16 cellular contexts compared by ENCODE assay signal in genomic region chr1:80427886-80428285, GRCh38.
DNase-seq lines count a peak whose midpoint lies in the region; ATAC-seq lines count a peak whose summit lies in the region.
"Had no signal": no experiment of that assay in that cellular context is flagged by ENCODE, and none has a peak within 500 bp of the region (broad histone marks: within the 10 kb centered on the region; RNA-seq: fewer than 3 reads in every experiment).

No MANE protein-coding gene starts in this region.

- no peak for ATAC-seq in activated CD4-positive, alpha-beta T cell treated with anti-CD3 and anti-CD28 coated beads for 36 hours
- ATAC-seq in activated naive CD8-positive, alpha-beta T cell treated with anti-CD3 and anti-CD28 coated beads, Interleukin-2, amount 50 U/mL, for 24 hours: no peak
- ATAC-seq: GM12878, HepG2, Right ventricle myocardium inferior had no signal

- intact Hi-C loops in activated CD4-positive, alpha-beta T cell treated with anti-CD3 and anti-CD28 coated beads for 36 hours (cut with DNase I, micrococcal nuclease): no loop called here

- CTCF ChIA-PET in activated CD4-positive, alpha-beta T cell treated with anti-CD3 and anti-CD28 coated beads for 36 hours (lab: Charles Lee): no interaction called here

- no peaks in the 10 kb centered on the region for H3K9me3 ChIP-seq in adipocyte (ENCODE audit: control insufficient read depth, low read length)

- no peak overlapping the region for H3K4me3 ChIP-seq in adipocyte (ENCODE audit: low read length)
- no peak overlapping the region for H3K4me3 ChIP-seq in skeletal muscle cell (ENCODE audit: low read depth, low read length)
- H3K4me3 ChIP-seq: GM12878 had no signal

- H3K36me3 ChIP-seq in adipocyte (ENCODE audit: control insufficient read depth, insufficient read depth, low read length, severe bottlenecking): no peaks in the 10 kb centered on the region

- POLR2A ChIA-PET in activated CD4-positive, alpha-beta T cell treated with anti-CD3 and anti-CD28 coated beads for 36 hours (lab: Charles Lee): no interaction called here

- no peaks in the 10 kb centered on the region for H3K4me1 ChIP-seq in adipocyte (ENCODE audit: control insufficient read depth, insufficient read depth, low read length)

- H3K36me3 Mint-ChIP-seq in activated CD4-positive, alpha-beta T cell treated with anti-CD3 and anti-CD28 coated beads for 36 hours (ENCODE audit: low read depth): no peaks in the 10 kb centered on the region
- H3K36me3 Mint-ChIP-seq in activated naive CD8-positive, alpha-beta T cell treated with anti-CD3 and anti-CD28 coated beads, Interleukin-2, amount 50 U/mL, for 24 hours (ENCODE audit: low read depth): no peaks in the 10 kb centered on the region

- H3K4me3 Mint-ChIP-seq in activated CD4-positive, alpha-beta T cell treated with anti-CD3 and anti-CD28 coated beads for 36 hours: no peak overlapping the region
- H3K4me3 Mint-ChIP-seq in activated naive CD8-positive, alpha-beta T cell treated with anti-CD3 and anti-CD28 coated beads, Interleukin-2, amount 50 U/mL, for 24 hours: no peak overlapping the region

- no peaks in the 10 kb centered on the region for H3K27me3 ChIP-seq in adipocyte (replicated peaks; ENCODE audit: control insufficient read depth, insufficient read depth, low read length)

- H3K9me3 Mint-ChIP-seq in activated CD4-positive, alpha-beta T cell treated with anti-CD3 and anti-CD28 coated beads for 36 hours (ENCODE audit: low read depth): peaks cover 14% of the 10 kb centered on the region
- peaks cover 24% of the 10 kb centered on the region for H3K9me3 Mint-ChIP-seq in activated naive CD8-positive, alpha-beta T cell treated with anti-CD3 and anti-CD28 coated beads, Interleukin-2, amount 50 U/mL, for 24 hours

- DNase-seq in NCI-H1694 treated with DMSO at 0.1 percent for 48 hours (lab: John Stamatoyannopoulos, UW) (peak; percentile 20), NCI-H1694 (lab: John Stamatoyannopoulos, UW) (no peak), NCI-H446 (lab: John Stamatoyannopoulos, UW) (peak; percentile 14 to 52), adipocyte (ENCODE audit: low read depth) (peak; percentile 16), skeletal muscle cell (ENCODE audit: low read depth) (peak; percentile 13)
- no peak for DNase-seq in activated CD4-positive, alpha-beta T cell treated with anti-CD3 and anti-CD28 coated beads for 36 hours
- DNase-seq in activated naive CD8-positive, alpha-beta T cell treated with anti-CD3 and anti-CD28 coated beads, Interleukin-2, amount 50 U/mL, for 24 hours: no peak
- DNase-seq in stimulated activated CD4-positive, alpha-beta T cell treated with anti-CD3 and anti-CD28 coated beads, Interleukin-4, amount 100 ng/mL, for 24 hours: no peak
- DNase-seq: C1 segment of cervical spinal cord, DMS153, HCEC 1CT, NCI-H1436, NCI-H526 treated with DMSO at 0.1 percent for 48 hours had no signal

- no peaks in the 10 kb centered on the region for H3K27me3 Mint-ChIP-seq in activated CD4-positive, alpha-beta T cell treated with anti-CD3 and anti-CD28 coated beads for 36 hours
- H3K27me3 Mint-ChIP-seq in activated naive CD8-positive, alpha-beta T cell treated with anti-CD3 and anti-CD28 coated beads, Interleukin-2, amount 50 U/mL, for 24 hours: no peaks in the 10 kb centered on the region

- no peaks in the 10 kb centered on the region for H3K4me1 Mint-ChIP-seq in activated CD4-positive, alpha-beta T cell treated with anti-CD3 and anti-CD28 coated beads for 36 hours
- no peaks in the 10 kb centered on the region for H3K4me1 Mint-ChIP-seq in activated naive CD8-positive, alpha-beta T cell treated with anti-CD3 and anti-CD28 coated beads, Interleukin-2, amount 50 U/mL, for 24 hours

- H3K9ac ChIP-seq in adipocyte (ENCODE audit: low read length): no peak overlapping the region

- H3K27ac Mint-ChIP-seq in activated CD4-positive, alpha-beta T cell treated with anti-CD3 and anti-CD28 coated beads for 36 hours: no peak overlapping the region
- no peak overlapping the region for H3K27ac Mint-ChIP-seq in activated naive CD8-positive, alpha-beta T cell treated with anti-CD3 and anti-CD28 coated beads, Interleukin-2, amount 50 U/mL, for 24 hours

Comparison
In these comparisons a context has a peak if more than half of its experiments do, and no peak if none do; other contexts are left out.
1. DNase-seq: peak in NCI-H1694 treated with DMSO at 0.1 percent for 48 hours (single experiment), NCI-H446 (2 of 2), adipocyte (single experiment) and skeletal muscle cell (single experiment); none in NCI-H1694 (single experiment), activated CD4-positive, alpha-beta T cell treated with anti-CD3 and anti-CD28 coated beads for 36 hours (single experiment), activated naive CD8-positive, alpha-beta T cell treated with anti-CD3 and anti-CD28 coated beads, Interleukin-2, amount 50 U/mL, for 24 hours (single experiment) and stimulated activated CD4-positive, alpha-beta T cell treated with anti-CD3 and anti-CD28 coated beads, Interleukin-4, amount 100 ng/mL, for 24 hours (single experiment).